In genomic region chr9:133214276-133214675, GRCh38 we compare ENCODE assay signal across 14 cellular contexts. TPM values are rescaled to one million over a fixed set of nuclear protein-coding genes. Genes with fewer than 3 reads are reported as not detected.
"Had no signal": no experiment of that assay in that cellular context is flagged by ENCODE, and none has a peak within 500 bp of the region (broad histone marks: within the 10 kb centered on the region; RNA-seq: fewer than 3 reads in every experiment).

No MANE protein-coding gene starts in this region.

RNA-seq across cellular contexts. Expression of gene OBP2B, which starts 5.2 kb away (rescaled TPM):
- total RNA-seq: activated CD4-positive, alpha-beta memory T cell treated with anti-CD3 and anti-CD28 coated beads, Interleukin-2, amount 10 ng/mL, durations not matched to agents 7 days and 5 days; activated naive CD8-positive, alpha-beta T cell treated with anti-CD3 and anti-CD28 coated beads for 36 hours; activated T-helper 17 cell treated with anti-CD3 and anti-CD28 coated beads, Interleukin-2, amount 50 U/mL, for 72 hours; body of pancreas; colonic mucosa; endodermal cell; epithelial cell of proximal tubule; fibroblast of lung; gastrocnemius medialis; heart left ventricle; lower lobe of right lung; sigmoid colon; T-helper 1 cell treated with Interleukin-12 subunit alpha and Interleukin-12 subunit beta and Interleukin-4 antibody, amounts not matched to agents 30 ng/mL and 1 ng/mL, for 36 hours; uterus had no signal
